Comparison of ENCODE assay signal across 8 cellular contexts in genomic region chr16:62794724-62795123, GRCh38.
"Had no signal": no experiment of that assay in that cellular context is flagged by ENCODE, and none has a peak within 500 bp of the region (broad histone marks: within the 10 kb centered on the region; RNA-seq: fewer than 3 reads in every experiment).

No MANE protein-coding gene starts in this region.

- H3K9ac ChIP-seq: GM23248 had no signal

- FAIRE-seq: H54 had no signal

- H3K27ac ChIP-seq: GM23248, HL-60 had no signal

- H3K27me3 Mint-ChIP-seq: IgD-negative memory B cell had no signal

- DNase-seq: GM23248, GOT3, H9, HCEC 1CT, KG1 had no signal

- H3K27ac Mint-ChIP-seq: H9, IgD-negative memory B cell had no signal

- H3K4me3 ChIP-seq: GM23248 had no signal

- H2AFZ ChIP-seq: GM23248 had no signal

- H3K4me1 Mint-ChIP-seq: H9 had no signal

- H3K4me3 Mint-ChIP-seq: H9, IgD-negative memory B cell had no signal
